ENCODE assay signal across 8 cellular contexts in genomic region chr19:15223649-15224371, GRCh38. TPM values are rescaled to one million over a fixed set of nuclear protein-coding genes. Genes with fewer than 3 reads are reported as not detected.
DNase-seq lines count a peak whose midpoint lies in the region; ATAC-seq and TF ChIP-seq lines count a peak whose summit lies in the region.

No MANE protein-coding gene starts in this region.

- H3K27me3 ChIP-seq in osteoblast (ENCODE audit: insufficient read depth, low read length) (no peaks in the 10 kb centered on the region), adrenal gland (no peaks in the 10 kb centered on the region)

- in situ Hi-C loops in G401 (cut with HindIII; ENCODE audit: low sequenced_read_pairs): no loop called here
- in situ Hi-C loops in KBM-7 (cut with MboI; ENCODE audit: low pct_unique_long_range_greater_than_20kb, low sequenced_read_pairs): no loop called here

- intact Hi-C loops in adrenal gland (cut with DNase I): no loop called here

- peak overlapping the region; percentile 89 for H3K27ac ChIP-seq in osteoblast (ENCODE audit: low read depth, low read length)
- H3K27ac ChIP-seq in adrenal gland: peak overlapping the region in 2 of 5 donors; percentile 23 to 41

- ATAC-seq in esophagus mucosa: peak; percentile 7

- no peaks in the 10 kb centered on the region for H4K20me1 ChIP-seq in osteoblast (ENCODE audit: insufficient read depth, low read length)

- peak overlapping the region; percentile 83 for H3K4me2 ChIP-seq in osteoblast (ENCODE audit: insufficient read depth, low read length)

- H3K4me1 ChIP-seq in osteoblast (ENCODE audit: insufficient read depth, low read length) (peaks cover 15% of the 10 kb centered on the region), adrenal gland (replicated peaks in 1 of 2) (peaks cover 5 to 10% of the 10 kb centered on the region in 2 donors)

- DNase-seq in G401 (ENCODE audit: low spot score): peak; percentile 25
- DNase-seq in osteoblast (ENCODE audit: insufficient read length, low spot score, missing footprints): peak; percentile 80
- no peak for DNase-seq in adrenal gland
- DNase-seq in GM19238 (ENCODE audit: insufficient read length, low spot score): no peak
- no peak for DNase-seq in NCI-H1930 (lab: John Stamatoyannopoulos, UW)
- DNase-seq in KBM-7: no peak

- H3K79me2 ChIP-seq in osteoblast (ENCODE audit: insufficient read depth, low read length): no peaks in the 10 kb centered on the region

- 13 to 50% (median 19%) methylated on average over 10 to 51 of the region's 51 CpGs for WGBS in adrenal gland, 4 donors

- H3K9me3 ChIP-seq in osteoblast (ENCODE audit: low read depth, low read length): no peaks in the 10 kb centered on the region
- H3K9me3 ChIP-seq in adrenal gland (replicated peaks in 1 of 3): no peaks in the 10 kb centered on the region

- H3K4me3 ChIP-seq in osteoblast (ENCODE audit: insufficient read depth, low read length): peak overlapping the region; percentile 82
- H3K4me3 ChIP-seq in adrenal gland: peak overlapping the region in 2 of 4 donors; percentile 23 to 75

- no peaks in the 10 kb centered on the region for H3K36me3 ChIP-seq in osteoblast (ENCODE audit: insufficient read depth, low read length)
- H3K36me3 ChIP-seq in adrenal gland (replicated peaks in 1 of 2): no peaks in the 10 kb centered on the region

- peak overlapping the region; percentile 77 for H2AFZ ChIP-seq in osteoblast (ENCODE audit: low read length)

- TF ChIP-seq CTCF in osteoblast (IDR thresholded peaks at IDR 0.05; ENCODE audit: extremely low read depth, low read depth, low read length): no peak
- no peak for TF ChIP-seq CTCF in adrenal gland (IDR thresholded peaks at IDR 0.05)

- no peak for TF ChIP-seq POLR2A in adrenal gland (IDR thresholded peaks at IDR 0.05)

TF ChIP-seq in PFSK-1, 5 proteins besides CTCF, POLR2A, EP300 and RAD21:
- peak; percentile 90 for TF ChIP-seq FOXP2 (optimal IDR thresholded peaks at IDR 0.05; ENCODE audit: borderline replicate concordance, extremely low read depth, extremely low read length, insufficient read depth)
- TF ChIP-seq TAF1 (IDR thresholded peaks at IDR 0.05; ENCODE audit: borderline replicate concordance, insufficient read depth, low read length): no peak

RNA-seq across cellular contexts. Expression of gene EPHX3, which starts 8.4 kb away (rescaled TPM):
- total RNA-seq in G401 (2014; rRNA removed; shearing (Covaris generic)): not detected in 2 replicates
- polyA plus RNA-seq in PFSK-1 (2012; ENCODE audit: insufficient read length, low read depth): 0.21 TPM
- 34.6 TPM for total RNA-seq in esophagus mucosa
- total RNA-seq in osteoblast: 0.29 TPM in 1 of 2 replicates, not detected in the other
- total RNA-seq in adrenal gland: 1 to 10 TPM in 1 of 8 donors, under 1 TPM in 5, not detected in 2; 0.43 to 7.5 (median 0.62) TPM
- under 1 TPM; 0.24 to 0.44 (median 0.31) TPM for polyA plus RNA-seq in adrenal gland

RNA-seq across cellular contexts. Expression of gene NOTCH3, which starts 23.0 kb away (rescaled TPM):
- total RNA-seq in G401 (2014; rRNA removed; shearing (Covaris generic)): 13.5 and 16.4 TPM in 2 replicates
- polyA plus RNA-seq in PFSK-1 (2012; ENCODE audit: insufficient read length, low read depth): 45.7 TPM
- total RNA-seq in esophagus mucosa (149 TPM), osteoblast (49.8 and 51.8 TPM in 2 replicates), adrenal gland (10 to 100 TPM in 7 of 8 donors, 1 to 10 TPM in 1; 8.3 to 39.3 (median 17.7) TPM)
- 1 to 10 TPM; 3.7 to 8.9 (median 6.2) TPM for polyA plus RNA-seq in adrenal gland

Comparison
In these comparisons a context has a peak if more than half of its experiments do, and no peak if none do; other contexts are left out.
1. DNase-seq: peak in G401 (single experiment) and osteoblast (single experiment); none in adrenal gland (0 of 7), GM19238 (single experiment), NCI-H1930 (0 of 2) and KBM-7 (single experiment).